In genomic region chr12:67697981-67698380, GRCh38 we compare ENCODE assay signal across 1 cellular context.
TF ChIP-seq lines count a peak whose summit lies in the region.

No MANE protein-coding gene starts in this region.

TF ChIP-seq in GM23338, 12 proteins besides CTCF, POLR2A, EP300 and RAD21 (continued from another document):
- TF ChIP-seq ZNF462 (CRISPR knock-in tag; IDR thresholded peaks at IDR 0.05) (no peak), EZH2 (IDR thresholded peaks at IDR 0.05; ENCODE audit: low read depth, unreplicated experiment) (no peak), JUNB (IDR thresholded peaks at IDR 0.05; ENCODE audit: unreplicated experiment) (no peak), REST (IDR thresholded peaks at IDR 0.05; ENCODE audit: unreplicated experiment) (no peak), EZH2phosphoT487 (IDR thresholded peaks at IDR 0.05; ENCODE audit: unreplicated experiment) (no peak), ZNF114 (CRISPR knock-in tag; IDR thresholded peaks at IDR 0.05) (no peak), STAT1 (IDR thresholded peaks at IDR 0.05; ENCODE audit: unreplicated experiment) (no peak), NANOG (IDR thresholded peaks at IDR 0.05; ENCODE audit: borderline replicate concordance) (no peak), POLR2AphosphoS5 (IDR thresholded peaks at IDR 0.05; ENCODE audit: low read depth) (no peak), CREB1 (CRISPR knock-in tag; IDR thresholded peaks at IDR 0.05; ENCODE audit: low read depth) (no peak)
- TF ChIP-seq, protein P1, sequence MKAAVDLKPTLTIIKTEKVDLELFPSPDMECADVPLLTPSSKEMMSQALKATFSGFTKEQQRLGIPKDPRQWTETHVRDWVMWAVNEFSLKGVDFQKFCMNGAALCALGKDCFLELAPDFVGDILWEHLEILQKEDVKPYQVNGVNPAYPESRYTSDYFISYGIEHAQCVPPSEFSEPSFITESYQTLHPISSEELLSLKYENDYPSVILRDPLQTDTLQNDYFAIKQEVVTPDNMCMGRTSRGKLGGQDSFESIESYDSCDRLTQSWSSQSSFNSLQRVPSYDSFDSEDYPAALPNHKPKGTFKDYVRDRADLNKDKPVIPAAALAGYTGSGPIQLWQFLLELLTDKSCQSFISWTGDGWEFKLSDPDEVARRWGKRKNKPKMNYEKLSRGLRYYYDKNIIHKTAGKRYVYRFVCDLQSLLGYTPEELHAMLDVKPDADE (IDR thresholded peaks at IDR 0.05): no peak
TF ChIP-seq in GM23338: peak in this region for 0.
